8 cellular contexts compared by ENCODE assay signal in genomic region chr7:44123190-44124003, GRCh38. TPM values are rescaled to one million over a fixed set of nuclear protein-coding genes. Genes with fewer than 3 reads are reported as not detected.
DNase-seq lines count a peak whose midpoint lies in the region; ATAC-seq and TF ChIP-seq lines count a peak whose summit lies in the region.

POLD2 (minus strand) TSS chr7:44123548; CDS start chr7:44122053, 1,495 bp downstream.

- H3K36me3 Mint-ChIP-seq in activated naive CD8-positive, alpha-beta T cell: peaks cover 5% of the 10 kb centered on the region

- no peaks in the 10 kb centered on the region for H3K27me3 ChIP-seq in osteoblast (ENCODE audit: insufficient read depth, low read length)
- no peaks in the 10 kb centered on the region for H3K27me3 ChIP-seq in thoracic aorta (replicated peaks; ENCODE audit: insufficient read depth)

- peaks cover 33% of the 10 kb centered on the region for H3K4me1 Mint-ChIP-seq in activated naive CD8-positive, alpha-beta T cell (ENCODE audit: low read depth)

- H3K4me1 ChIP-seq in osteoblast (ENCODE audit: insufficient read depth, low read length) (peaks cover 11% of the 10 kb centered on the region), thoracic aorta (ENCODE audit: control insufficient read depth in 1 of 2, low read depth in 2 of 2) (peaks cover 8 to 20% of the 10 kb centered on the region in 2 donors)

- H3K79me2 ChIP-seq in osteoblast (ENCODE audit: insufficient read depth, low read length): peaks cover 36% of the 10 kb centered on the region

- peak within 1 kb of the TSS; percentile 90 for H3K27ac Mint-ChIP-seq in activated naive CD8-positive, alpha-beta T cell

- H4K20me1 ChIP-seq in osteoblast (ENCODE audit: insufficient read depth, low read length): no peaks in the 10 kb centered on the region

- peak within 1 kb of the TSS; percentile 94 for H3K4me3 Mint-ChIP-seq in activated naive CD8-positive, alpha-beta T cell

- H3K9me3 ChIP-seq in osteoblast (ENCODE audit: low read depth, low read length): no peaks in the 10 kb centered on the region
- no peaks in the 10 kb centered on the region for H3K9me3 ChIP-seq in thoracic aorta

- TF ChIP-seq CTCF in osteoblast (IDR thresholded peaks at IDR 0.05; ENCODE audit: extremely low read depth, low read depth, low read length) (no peak), thoracic aorta (IDR thresholded peaks at IDR 0.05) (peak; percentile 13)

- H3K9me3 Mint-ChIP-seq in activated naive CD8-positive, alpha-beta T cell (ENCODE audit: low read depth): no peaks in the 10 kb centered on the region

- H3K4me2 ChIP-seq in osteoblast (ENCODE audit: insufficient read depth, low read length): peak within 1 kb of the TSS; percentile 99

- H3K27me3 Mint-ChIP-seq in activated naive CD8-positive, alpha-beta T cell: no peaks in the 10 kb centered on the region

- H2AFZ ChIP-seq in osteoblast (ENCODE audit: low read length): peak within 1 kb of the TSS; percentile 96

- H3K36me3 ChIP-seq in osteoblast (ENCODE audit: insufficient read depth, low read length) (peaks cover 26% of the 10 kb centered on the region), thoracic aorta (no peaks in the 10 kb centered on the region)

- ATAC-seq in HG02588 (IDR thresholded peaks at IDR 0.05; ENCODE audit: unreplicated experiment) (peak; percentile 98), thoracic aorta (ENCODE audit: insufficient number of reproducible peaks, low FRiP score, low read depth) (peak; percentile 86)

- DNase-seq in NCI-H1092 (lab: John Stamatoyannopoulos, UW) (peak; percentile 98), SKM-1 treated with dmso at 0.1 percent for 144 hours (lab: John Stamatoyannopoulos, UW; ENCODE audit: unreplicated experiment) (peak; percentile 93), glomerular visceral epithelial cell (ENCODE audit: extremely low spot score) (peak; percentile 96), osteoblast (ENCODE audit: insufficient read length, low spot score, missing footprints) (peak; percentile 100), thoracic aorta (ENCODE audit: low spot score) (peak; percentile 94)

- H3K27ac ChIP-seq in osteoblast (ENCODE audit: low read depth, low read length): peak within 1 kb of the TSS; percentile 56
- H3K27ac ChIP-seq in thoracic aorta: peak within 1 kb of the TSS; percentile 68 to 74

- H3K4me3 ChIP-seq in GM08714 (ENCODE audit: low read length): peak within 1 kb of the TSS; percentile 98
- H3K4me3 ChIP-seq in osteoblast (ENCODE audit: insufficient read depth, low read length): peak within 1 kb of the TSS; percentile 85
- H3K4me3 ChIP-seq in thoracic aorta: peak within 1 kb of the TSS; percentile 80

RNA-seq across cellular contexts. Expression of gene POLD2, which starts in this region (rescaled TPM):
- 69.2 and 80.3 TPM in 2 replicates for total RNA-seq in osteoblast
- total RNA-seq in thoracic aorta: 10 to 100 TPM; 38.7 to 43.8 TPM

Comparison
In these comparisons a context has a peak if more than half of its experiments do, and no peak if none do; other contexts are left out.
1. Peak in every context shown above with its lines: DNase-seq, ATAC-seq, H3K4me3 ChIP-seq and H3K27ac ChIP-seq.